27 cellular contexts compared by ENCODE assay signal in genomic region chr3:195591220-195591619, GRCh38. TPM values are rescaled to one million over a fixed set of nuclear protein-coding genes. Genes with fewer than 3 reads are reported as not detected.
"Had no signal": no experiment of that assay in that cellular context is flagged by ENCODE, and none has a peak within 500 bp of the region (broad histone marks: within the 10 kb centered on the region; RNA-seq: fewer than 3 reads in every experiment).

No MANE protein-coding gene starts in this region.

- ATAC-seq: activated CD4-positive, CD25-positive, alpha-beta regulatory T cell treated with anti-CD3 and anti-CD28 coated beads, Interleukin-2, amount 50 U/mL, for 24 hours; activated T-cell treated with anti-CD3 and anti-CD28 coated beads, Interleukin-2, amount 50 U/mL, for 72 hours; natural killer cell treated with Interleukin-12 subunit alpha and Interleukin-12 subunit beta and Interleukin-15 and Interleukin-18, amount 100 ng/mL, for 72 hours; stimulated activated naive B cell treated with anti-CD40 and anti-IgM and Interleukin-4, amounts not matched to agents 10 μg/mL and 1 μg/mL and 100 μg/mL, for 72 hours had no signal

- DNase-seq: activated CD4-positive, alpha-beta memory T cell treated with anti-CD3 and anti-CD28 coated beads, Interleukin-2, amount 10 ng/mL, durations not matched to agents 7 days and 5 days; activated CD4-positive, alpha-beta T cell treated with anti-CD3 and anti-CD28 coated beads, Interleukin-2, amount 10 ng/mL, durations not matched to agents 24 days and 14 days; activated effector memory CD4-positive, alpha-beta T cell treated with Interleukin-2 at 50 U/mL for 16 hours; activated naive CD4-positive, alpha-beta T cell treated with anti-CD3 and anti-CD28 coated beads for 36 hours; activated naive CD8-positive, alpha-beta T cell treated with anti-CD3 and anti-CD28 coated beads, Interleukin-2, amount 10 ng/mL, durations not matched to agents 7 days and 5 days; activated T-cell treated with anti-CD3 and anti-CD28 coated beads, Interleukin-2, amount 50 U/mL, for 72 hours; amygdala; effector CD4-positive, alpha-beta T cell; immature natural killer cell; midbrain; sigmoid colon; stimulated activated CD4-positive, alpha-beta T cell treated with anti-CD3 and anti-CD28 coated beads, Interleukin-15, amount 100 ng/mL, for 24 hours; stimulated activated CD4-positive, alpha-beta T cell treated with anti-CD3 and anti-CD28 coated beads, Interleukin-2, amount 100 ng/mL, for 48 hours; stimulated activated CD8-positive, alpha-beta memory T cell treated with anti-CD3 and anti-CD28 coated beads, Interleukin-4, amount 100 ng/mL, for 48 hours; stimulated activated naive B cell treated with anti-CD40 and anti-IgM and Interleukin-4, amounts not matched to agents 10 μg/mL and 1 μg/mL and 100 μg/mL, for 72 hours; SW 1271; T-helper 2 cell; upper lobe of left lung had no signal

- H3K36me3 ChIP-seq: cardiac muscle cell, sigmoid colon, thoracic aorta, upper lobe of left lung had no signal

- H3K27ac ChIP-seq: cardiac muscle cell, SK-N-MC, thoracic aorta, VCaP had no signal

- H3K4me1 ChIP-seq: sigmoid colon had no signal

- H3K9me3 ChIP-seq: sigmoid colon, thoracic aorta, upper lobe of left lung had no signal

- H3K27me3 ChIP-seq: cardiac muscle cell, sigmoid colon, upper lobe of left lung had no signal

- H3K4me3 ChIP-seq: cardiac muscle cell, sigmoid colon, SK-N-MC, smooth muscle cell, thoracic aorta, upper lobe of left lung had no signal

RNA-seq across cellular contexts. Expression of gene APOD, which starts 7.5 kb away (rescaled TPM):
- total RNA-seq: activated CD4-positive, alpha-beta memory T cell treated with anti-CD3 and anti-CD28 coated beads, Interleukin-2, amount 10 ng/mL, durations not matched to agents 7 days and 5 days; activated naive CD8-positive, alpha-beta T cell treated with anti-CD3 and anti-CD28 coated beads, Interleukin-2, amount 10 ng/mL, durations not matched to agents 7 days and 5 days; cardiac muscle cell; epithelial cell of proximal tubule; kidney epithelial cell; natural killer cell treated with Interleukin-12 subunit alpha and Interleukin-12 subunit beta and Interleukin-15 and Interleukin-18, amount 100 ng/mL, for 72 hours had no signal
- polyA plus RNA-seq: immature natural killer cell had no signal
